In genomic region chr10:52063159-52063558, GRCh38 we compare ENCODE assay signal across 20 cellular contexts.
DNase-seq lines count a peak whose midpoint lies in the region; FAIRE-seq and TF ChIP-seq lines count a peak whose summit lies in the region.
"Had no signal": no experiment of that assay in that cellular context is flagged by ENCODE, and none has a peak within 500 bp of the region (broad histone marks: within the 10 kb centered on the region; RNA-seq: fewer than 3 reads in every experiment).

No MANE protein-coding gene starts in this region.

- no peak overlapping the region for H2BK120ac ChIP-seq in H1 (replicated peaks; ENCODE audit: low read depth, low read length)

- no peaks in the 10 kb centered on the region for H3K9me3 Mint-ChIP-seq in activated CD4-positive, alpha-beta memory T cell treated with anti-CD3 and anti-CD28 coated beads for 36 hours

- H3K4me2 ChIP-seq in H1 (ENCODE audit: insufficient read depth in 1 of 2, low read depth in 2 of 2, low read length in 2 of 2), result no peak overlapping the region

- H2BK5ac ChIP-seq in H1 (ENCODE audit: low read depth, low read length), result no peak overlapping the region; the same call in 1 of the 2 replicates

- H3K56ac ChIP-seq in H1 (replicated peaks; ENCODE audit: insufficient read length, low read depth, low read length), result no peak overlapping the region

- H3K4me3 Mint-ChIP-seq in activated CD4-positive, alpha-beta memory T cell treated with anti-CD3 and anti-CD28 coated beads for 36 hours, result no peak overlapping the region
- H3K4me3 Mint-ChIP-seq: CD4-positive, CD25-positive, alpha-beta regulatory T cell; CD8-positive, alpha-beta memory T cell had no signal

- H3K4ac ChIP-seq in H1 (replicated peaks; ENCODE audit: insufficient read length, low read depth, low read length), result no peak overlapping the region

- TF ChIP-seq CTCF in H1 (IDR thresholded peaks at IDR 0.05; ENCODE audit: control extremely low read depth in 1 of 3, insufficient read depth in 1 of 3, low read depth in 1 of 3, low read length in 3 of 3) (no peak), kidney (IDR thresholded peaks at IDR 0.05; ENCODE audit: borderline replicate concordance, extremely low read depth, insufficient read depth) (no peak)

- FAIRE-seq in H1 (lab: Jason Lieb, UNC) (no peak), kidney (lab: Jason Lieb, UNC) (no peak)
- FAIRE-seq: A204.1, GM12878, GM19239 had no signal

- H3K79me1 ChIP-seq in H1 (ENCODE audit: low read depth, low read length), result no peaks in the 10 kb centered on the region

- H3K4me1 ChIP-seq in H1 (replicated peaks in 1 of 4; ENCODE audit: control insufficient read depth in 3 of 4, insufficient read depth in 4 of 4, low read length in 3 of 4) (no peaks in the 10 kb centered on the region), kidney (ENCODE audit: control insufficient read depth in 1 of 2, insufficient read depth in 1 of 2, low read depth in 1 of 2, low read length in 2 of 2) (no peaks in the 10 kb centered on the region)
- H3K4me1 ChIP-seq: BE2C, HAP-1 had no signal

- H4K5ac ChIP-seq in H1 (ENCODE audit: insufficient read length, low read depth, low read length), result no peak overlapping the region

- H4K91ac ChIP-seq in H1 (replicated peaks; ENCODE audit: insufficient read length, low read length), result no peak overlapping the region

- POLR2A ChIA-PET in H1 (lab: Charles Lee; ENCODE audit: partially characterized antibody), result interaction anchor here (1.1 to 1.2 kb wide), 2 partner anchors 11 to 20 kb away, joined by 3 read pairs; no protein-coding TSS in a partner anchor
- POLR2A ChIA-PET in activated CD4-positive, alpha-beta memory T cell treated with anti-CD3 and anti-CD28 coated beads for 36 hours (lab: Charles Lee), result no interaction called here

- H3K36me3 ChIP-seq in H1 (ENCODE audit: control insufficient read depth in 2 of 4, insufficient read depth in 4 of 4, low read length in 3 of 4) (peaks cover 0 to 2% (median 0%) of the 10 kb centered on the region in 4 experiments; a peak in 1 of 8 replicates), kidney (ENCODE audit: control insufficient read depth in 1 of 2, insufficient read depth in 2 of 2, low read length in 2 of 2) (no peaks in the 10 kb centered on the region)
- H3K36me3 ChIP-seq: BE2C, HAP-1 had no signal

- peak overlapping the region; percentile 69; the same call in 1 of the 2 replicates for H4K8ac ChIP-seq in H1 (ENCODE audit: extremely low read depth, insufficient read depth, low read length)

- H3K4me1 Mint-ChIP-seq in activated CD4-positive, alpha-beta memory T cell treated with anti-CD3 and anti-CD28 coated beads for 36 hours (ENCODE audit: low read depth), result no peaks in the 10 kb centered on the region
- H3K4me1 Mint-ChIP-seq: CD4-positive, CD25-positive, alpha-beta regulatory T cell; CD8-positive, alpha-beta memory T cell had no signal

- H2AFZ ChIP-seq in H1 (ENCODE audit: low read length), result no peak overlapping the region

- no peak for TF ChIP-seq RAD21 in H1 (IDR thresholded peaks at IDR 0.05 in 1 of 2, conservative IDR thresholded peaks at IDR 0.05 in 1 of 2; ENCODE audit: low read depth in 2 of 2, low read length in 2 of 2)

- no peak overlapping the region; the same call in 1 of the 2 replicates for H3K27ac ChIP-seq in H1 (ENCODE audit: low read depth, low read length)
- no peak overlapping the region for H3K27ac ChIP-seq in kidney (ENCODE audit: low read depth in 2 of 2, low read length in 2 of 2)

- no peak overlapping the region; the same call in 1 of the 2 replicates for H2BK20ac ChIP-seq in H1 (ENCODE audit: low read length)

- no peaks in the 10 kb centered on the region for H3K36me3 Mint-ChIP-seq in activated CD4-positive, alpha-beta memory T cell treated with anti-CD3 and anti-CD28 coated beads for 36 hours
- H3K36me3 Mint-ChIP-seq: CD4-positive, CD25-positive, alpha-beta regulatory T cell; CD8-positive, alpha-beta memory T cell had no signal

- no peak overlapping the region for H2BK12ac ChIP-seq in H1 (ENCODE audit: low read depth, low read length)

- no peak for DNase-seq in H1 (ENCODE audit: low read depth in 1 of 2, low spot score in 2 of 2)
- DNase-seq in kidney, result peak; percentile 61
- peak; percentile 69 for DNase-seq in posterior vena cava (ENCODE audit: low spot score)
- no peak for DNase-seq in NCI-H748 treated with DMSO at 0.1 percent for 48 hours (lab: John Stamatoyannopoulos, UW)
- no peak for DNase-seq in NCI-H345 (lab: John Stamatoyannopoulos, UW)
- no peak for DNase-seq in activated CD4-positive, alpha-beta memory T cell treated with anti-CD3 and anti-CD28 coated beads for 36 hours
- DNase-seq: ACHN; BE2C; C1 segment of cervical spinal cord; CD4-positive, CD25-positive, alpha-beta regulatory T cell; CD8-positive, alpha-beta memory T cell; COR-L47; DMS 273 treated with DMSO at 0.1 percent for 48 hours; DMS53; DND-41; EL had no signal

- CTCF ChIA-PET in H1 (lab: Charles Lee; ENCODE audit: partially characterized antibody), result interaction anchor here (1.0 to 1.2 kb wide), 3 partner anchors 9 to 425 kb away, joined by 3 to 4 read pairs (median 3); no protein-coding TSS in a partner anchor
- CTCF ChIA-PET in activated CD4-positive, alpha-beta memory T cell treated with anti-CD3 and anti-CD28 coated beads for 36 hours (lab: Charles Lee), result no interaction called here

- TF ChIP-seq EP300 in H1 (IDR thresholded peaks at IDR 0.05; ENCODE audit: borderline replicate concordance in 1 of 2, low read depth in 2 of 2, low read length in 2 of 2), result no peak

- no peak overlapping the region for H3K4me3 ChIP-seq in H1 (ENCODE audit: extremely low read depth in 1 of 4, insufficient read depth in 2 of 4, low read depth in 3 of 4, low read length in 4 of 4)
- H3K4me3 ChIP-seq in kidney (ENCODE audit: low read length in 2 of 2), result no peak overlapping the region
- H3K4me3 ChIP-seq: GM12878, HAP-1 had no signal

- no peak for TF ChIP-seq POLR2A in H1 (IDR thresholded peaks at IDR 0.05; ENCODE audit: control extremely low read depth in 1 of 2, low read depth in 2 of 2, low read length in 2 of 2)

- H3K14ac ChIP-seq in H1 (ENCODE audit: insufficient read length), result no peak overlapping the region

- peaks cover 0 to 2% of the 10 kb centered on the region in 2 experiments; a peak in 1 of 4 replicates for H3K9me3 ChIP-seq in H1 (ENCODE audit: insufficient read depth in 2 of 2, low read depth in 1 of 2, low read length in 1 of 2)
- no peaks in the 10 kb centered on the region for H3K9me3 ChIP-seq in kidney (ENCODE audit: control insufficient read depth in 1 of 2, low read length in 2 of 2)
- H3K9me3 ChIP-seq: BE2C, HAP-1 had no signal

- no peak overlapping the region for H3K23ac ChIP-seq in H1 (ENCODE audit: insufficient read length)

- H3K18ac ChIP-seq in H1 (ENCODE audit: extremely low read depth, low read length), result no peak overlapping the region

- H3K79me2 ChIP-seq in H1 (ENCODE audit: control insufficient read depth in 1 of 2, insufficient read depth in 2 of 2, low read length in 2 of 2), result no peaks in the 10 kb centered on the region

- H3K9ac ChIP-seq in H1 (replicated peaks in 1 of 4; ENCODE audit: extremely low read depth in 1 of 4, low read depth in 3 of 4, low read length in 3 of 4) (no peak overlapping the region), kidney (ENCODE audit: low read length in 2 of 2) (no peak overlapping the region)

- no peaks in the 10 kb centered on the region for H3K27me3 Mint-ChIP-seq in activated CD4-positive, alpha-beta memory T cell treated with anti-CD3 and anti-CD28 coated beads for 36 hours
- H3K27me3 Mint-ChIP-seq: CD4-positive, CD25-positive, alpha-beta regulatory T cell; CD8-positive, alpha-beta memory T cell had no signal

- no peak overlapping the region for H3K27ac Mint-ChIP-seq in activated CD4-positive, alpha-beta memory T cell treated with anti-CD3 and anti-CD28 coated beads for 36 hours
- H3K27ac Mint-ChIP-seq: CD4-positive, CD25-positive, alpha-beta regulatory T cell; CD8-positive, alpha-beta memory T cell had no signal

- H2BK15ac ChIP-seq in H1 (ENCODE audit: low read length), result no peak overlapping the region

- intact Hi-C loops in kidney (cut with DNase I) (no loop called here), posterior vena cava (cut with DNase I) (no loop called here)
- intact Hi-C loops in activated CD4-positive, alpha-beta memory T cell treated with anti-CD3 and anti-CD28 coated beads for 36 hours (cut with micrococcal nuclease), result no loop called here

- no peaks in the 10 kb centered on the region for H3K27me3 ChIP-seq in H1 (replicated peaks in 1 of 4; ENCODE audit: control insufficient read depth in 3 of 4, extremely low read depth in 1 of 4, insufficient read depth in 3 of 4, low read length in 3 of 4)
- H3K27me3 ChIP-seq: BE2C had no signal

- 93% methylated on average over 10 of the region's 10 CpGs; no CpG with 5 or more reads in 1 of the 2 experiments for WGBS in H1 (ENCODE audit: extremely low coverage in 1 of 2, insufficient coverage in 1 of 2, insufficient read length in 1 of 2, insufficient replicate concordance in 2 of 2, low coverage in 1 of 2, low lambda C conversion rate in 2 of 2, missing lambda C conversion rate in 1 of 2), 2 experiments

- no peaks in the 10 kb centered on the region for H4K20me1 ChIP-seq in H1 (replicated peaks in 1 of 2; ENCODE audit: control insufficient read depth in 1 of 2, insufficient read depth in 2 of 2, low read length in 2 of 2)

- no peak overlapping the region for H2AK5ac ChIP-seq in H1 (ENCODE audit: low read depth, low read length)

- H3K23me2 ChIP-seq in H1 (ENCODE audit: low read depth, low read length), result no peaks in the 10 kb centered on the region

TF ChIP-seq in H1, 55 proteins besides CTCF, POLR2A, EP300 and RAD21 (continues in another document):
- TF ChIP-seq NANOG (IDR thresholded peaks at IDR 0.05; ENCODE audit: insufficient read depth, low read depth, low read length, poor library complexity, severe bottlenecking) (no peak), ATF2 (IDR thresholded peaks at IDR 0.05; ENCODE audit: low read length) (no peak), HDAC6 (IDR thresholded peaks at IDR 0.05; ENCODE audit: low read depth, low read length) (no peak), POLR2AphosphoS5 (IDR thresholded peaks at IDR 0.05; ENCODE audit: low read depth, low read length) (no peak), SIN3A (conservative IDR thresholded peaks at IDR 0.05 in 1 of 2, IDR thresholded peaks at IDR 0.05 in 1 of 2; ENCODE audit: low read depth in 1 of 2, low read length in 2 of 2) (no peak), HDAC2 (IDR thresholded peaks at IDR 0.05; ENCODE audit: borderline replicate concordance in 1 of 2, low read depth in 2 of 2, low read length in 2 of 2) (no peak), MAFK (IDR thresholded peaks at IDR 0.05; ENCODE audit: low read depth, low read length) (no peak)

Comparison
In these comparisons a context has a peak if more than half of its experiments do, and no peak if none do; other contexts are left out.
1. DNase-seq: peak in kidney (single experiment) and posterior vena cava (single experiment); none in H1 (0 of 2), NCI-H748 treated with DMSO at 0.1 percent for 48 hours (single experiment), NCI-H345 (single experiment) and activated CD4-positive, alpha-beta memory T cell treated with anti-CD3 and anti-CD28 coated beads for 36 hours (single experiment).